In the genomic region with DNA sequence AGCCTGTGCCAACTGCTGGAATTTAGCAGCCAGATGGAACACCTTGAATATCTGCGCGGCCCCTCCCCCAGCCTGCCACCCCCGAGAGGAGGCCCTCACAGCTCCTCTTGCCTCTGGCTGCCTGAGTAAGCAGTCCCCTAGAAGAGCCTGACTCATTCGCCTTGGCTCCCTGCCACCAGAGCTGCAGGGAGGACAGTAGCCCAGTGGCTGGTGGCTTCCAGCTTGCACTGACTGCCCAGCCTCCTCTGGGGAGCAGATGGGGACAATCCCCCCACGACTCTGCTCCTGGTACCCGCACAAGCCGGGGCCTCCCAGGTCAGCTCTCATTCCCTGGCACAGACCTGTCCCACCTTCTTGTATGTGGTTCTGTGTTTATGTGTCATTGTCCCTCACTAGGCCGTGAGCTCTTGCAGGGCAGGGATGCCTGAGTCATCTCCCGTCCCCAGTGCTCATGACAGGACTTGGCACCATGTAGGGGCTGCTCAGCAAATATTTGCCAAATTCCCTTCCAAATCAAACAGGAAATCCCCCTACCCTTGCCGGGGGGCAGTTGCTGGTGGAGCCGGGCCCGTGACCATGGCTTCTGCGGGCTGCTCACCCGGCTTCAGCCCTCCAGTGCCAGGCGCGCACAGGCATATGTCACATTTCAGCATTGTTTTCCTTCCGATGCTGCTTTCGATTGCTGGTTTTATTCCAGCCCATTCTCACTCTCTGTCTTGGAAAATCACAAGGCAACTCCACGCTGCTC, we compare ENCODE assay signal across 10 cellular contexts. TPM values are rescaled to one million over a fixed set of nuclear protein-coding genes. Genes with fewer than 3 reads are reported as not detected.
DNase-seq lines count a peak whose midpoint lies in the region; ATAC-seq, FAIRE-seq and TF ChIP-seq lines count a peak whose summit lies in the region.
"Had no signal": no experiment of that assay in that cellular context is flagged by ENCODE, and none has a peak within 500 bp of the region (broad histone marks: within the 10 kb centered on the region; RNA-seq: fewer than 3 reads in every experiment).

No MANE protein-coding gene starts in this region.

- in situ Hi-C loops in T47D (cut with HindIII; ENCODE audit: low pct_unique_long_range_greater_than_20kb, low sequenced_read_pairs), result no loop called here

- POLR2A ChIA-PET in AG04450 (lab: Yijun Ruan, JAX), result no interaction called here

- H3K4me1 ChIP-seq in kidney (ENCODE audit: control insufficient read depth in 1 of 2, insufficient read depth in 1 of 2, low read depth in 1 of 2, low read length in 2 of 2), result no peaks in the 10 kb centered on the region

- CTCF ChIA-PET in AG04450 (lab: Charles Lee), result no interaction called here

- no peak for FAIRE-seq in kidney (lab: Jason Lieb, UNC)
- FAIRE-seq: endometrium, GM18507 had no signal

- H3K27ac ChIP-seq in AG04450 (ENCODE audit: low read depth, low read length) (no peak overlapping the region), kidney (ENCODE audit: low read depth in 2 of 2, low read length in 2 of 2) (no peak overlapping the region)

- peaks cover 3% of the 10 kb centered on the region for H3K9me3 ChIP-seq in AG04450 (ENCODE audit: control insufficient read depth, insufficient read depth, low read length)
- H3K9me3 ChIP-seq in kidney (ENCODE audit: control insufficient read depth in 1 of 2, low read length in 2 of 2), result peaks cover 0 to under 1% of the 10 kb centered on the region in 2 donors

- H3K27me3 ChIP-seq in AG04450 (ENCODE audit: control insufficient read depth, insufficient read depth, low read length), result peaks cover 14% of the 10 kb centered on the region
- H3K27me3 ChIP-seq in H7 (ENCODE audit: control insufficient read depth, insufficient read depth, low read length), result no peaks in the 10 kb centered on the region

- TF ChIP-seq CTCF in AG04450 (IDR thresholded peaks at IDR 0.05; ENCODE audit: low read depth, low read length) (no peak), kidney (IDR thresholded peaks at IDR 0.05; ENCODE audit: borderline replicate concordance, extremely low read depth, insufficient read depth) (no peak)

- peak; percentile 63 for DNase-seq in AG04450 (ENCODE audit: low read depth, low spot score)
- DNase-seq in H7, result peak; percentile 57
- peak; percentile 96 for DNase-seq in OCI-M1 (lab: John Stamatoyannopoulos, UW)
- peak; percentile 35 to 81 for DNase-seq in T47D (ENCODE audit: low read depth in 1 of 2, low spot score in 1 of 2)
- DNase-seq in kidney, result peak; percentile 97
- peak; percentile 33 to 61 for DNase-seq in stimulated activated CD4-positive, alpha-beta T cell treated with anti-CD3 and anti-CD28 coated beads, Interleukin-2, amount 100 ng/mL, for 24 hours

- intact Hi-C loops in kidney (cut with DNase I), result no loop called here

- no peak overlapping the region for H3K9ac ChIP-seq in kidney (ENCODE audit: low read length in 2 of 2)

- ATAC-seq in HG03342 (IDR thresholded peaks at IDR 0.05; ENCODE audit: unreplicated experiment), result no peak
- ATAC-seq in GM21737 (IDR thresholded peaks at IDR 0.05; ENCODE audit: unreplicated experiment), result no peak

- H3K4me3 ChIP-seq in AG04450 (ENCODE audit: low read depth, low read length) (no peak overlapping the region), H7 (ENCODE audit: insufficient read depth, low read depth, low read length) (no peak overlapping the region), kidney (ENCODE audit: low read length in 2 of 2) (no peak overlapping the region)

- H3K36me3 ChIP-seq in H7 (replicated peaks; ENCODE audit: control insufficient read depth, insufficient read depth, low read length), result no peaks in the 10 kb centered on the region
- no peaks in the 10 kb centered on the region for H3K36me3 ChIP-seq in kidney (ENCODE audit: control insufficient read depth in 1 of 2, insufficient read depth in 2 of 2, low read length in 2 of 2)

RNA-seq across cellular contexts. Expression of gene CACNG2, which starts 43.6 kb away (rescaled TPM):
- polyA plus RNA-seq in AG04450 (2011; rRNA removed) (not detected in 2 replicates), kidney (ENCODE audit: insufficient read depth, low read depth, low replicate concordance) (not detected)
- polyA minus RNA-seq in AG04450 (2011; rRNA and poly(A)+ RNA removed), result not detected in 2 replicates
- total RNA-seq in H7 (2014; rRNA removed; shearing (Covaris generic)), result 0.15 TPM in 1 of 2 replicates, not detected in the other
- not detected for total RNA-seq in kidney

Comparison
In these comparisons a context has a peak if more than half of its experiments do, and no peak if none do; other contexts are left out.
1. DNase-seq: peak in every context shown above with its lines; median percentile 97 in kidney; 96 in OCI-M1; 63 in AG04450; 58 in T47D; 57 in H7; 47 in stimulated activated CD4-positive, alpha-beta T cell treated with anti-CD3 and anti-CD28 coated beads, Interleukin-2, amount 100 ng/mL, for 24 hours.